ENCODE assay signal across 2 cellular contexts in genomic region chr17:50651661-50652060, GRCh38.
A peak's percentile ranks its signal among the peaks of the same experiment; 100 is the strongest.
TF ChIP-seq lines count a peak whose summit lies in the region.

No MANE protein-coding gene starts in this region.

TF ChIP-seq in A549, 52 proteins besides CTCF, POLR2A, EP300 and RAD21:
- TF ChIP-seq MAFK (IDR thresholded peaks at IDR 0.05; ENCODE audit: partially characterized antibody) (peak; percentile 30), BCL3 (IDR thresholded peaks at IDR 0.05) (no peak), TFCP2L1 (CRISPR knock-in tag; IDR thresholded peaks at IDR 0.05) (no peak)
TF ChIP-seq in A549: peak in this region for 1.

TF ChIP-seq in K562, 482 proteins besides CTCF, POLR2A, EP300 and RAD21:
- no peak for TF ChIP-seq ZNF224 (CRISPR knock-in tag; IDR thresholded peaks at IDR 0.05)
- TF ChIP-seq ZNF316 (IDR thresholded peaks at IDR 0.05): peak; percentile 52; the same call in 1 of the 2 replicates
- TF ChIP-seq MAX (CRISPR knock-in tag; IDR thresholded peaks at IDR 0.05): no peak
- TF ChIP-seq PKNOX1 (IDR thresholded peaks at IDR 0.05): no peak
- no peak for TF ChIP-seq FOXK1 (CRISPR knock-in tag; IDR thresholded peaks at IDR 0.05; ENCODE audit: borderline replicate concordance)
- no peak for TF ChIP-seq ZNF79 (CRISPR knock-in tag; IDR thresholded peaks at IDR 0.05; ENCODE audit: low read depth)
